18 cellular contexts compared by ENCODE assay signal in the genomic region with DNA sequence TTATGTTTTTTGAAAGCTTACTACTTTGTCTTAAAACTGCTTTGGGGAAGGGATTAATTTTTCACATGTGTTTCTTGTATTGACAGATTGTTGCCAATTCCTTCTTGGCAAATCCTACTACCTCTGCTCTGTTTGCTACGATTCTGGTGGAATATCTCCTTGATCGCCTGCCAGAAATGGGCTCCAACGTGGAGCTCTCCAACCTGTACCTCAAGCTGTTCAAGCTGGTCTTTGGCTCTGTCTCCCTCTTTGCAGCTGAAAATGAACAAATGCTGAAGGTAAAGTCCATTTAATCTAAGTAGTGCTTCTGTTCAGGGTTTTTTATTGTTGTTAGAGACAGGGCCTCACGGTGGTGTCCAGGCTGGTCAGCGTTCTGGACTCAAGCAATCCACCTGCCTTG. TPM values are rescaled to one million over a fixed set of nuclear protein-coding genes. Genes with fewer than 3 reads are reported as not detected.
"Had no signal": no experiment of that assay in that cellular context is flagged by ENCODE, and none has a peak within 500 bp of the region (broad histone marks: within the 10 kb centered on the region; RNA-seq: fewer than 3 reads in every experiment).

No MANE protein-coding gene starts in this region.

- DNase-seq: activated B cell treated with CpG ODN at 0.5 μM for 24 hours; activated CD4-positive, alpha-beta T cell treated with anti-CD3 and anti-CD28 coated beads for 48 hours; activated CD8-positive, alpha-beta T cell treated with anti-CD3 and anti-CD28 coated beads for 36 hours; activated naive CD4-positive, alpha-beta T cell treated with anti-CD3 and anti-CD28 coated beads for 36 hours; activated T-cell treated with anti-CD3 and anti-CD28 coated beads, Interleukin-2, amount 50 U/mL, for 24 hours; body of pancreas; effector CD4-positive, alpha-beta T cell; left colon; lower lobe of right lung; naive thymus-derived CD8-positive, alpha-beta T cell; pancreas; stimulated activated CD4-positive, alpha-beta T cell treated with anti-CD3 and anti-CD28 coated beads, Interleukin-4, amount 100 ng/mL, for 24 hours; T-helper 9 cell; upper lobe of left lung had no signal

- H3K4me1 Mint-ChIP-seq: activated B cell treated with CpG ODN at 0.5 μM for 24 hours; stimulated activated effector memory CD8-positive, alpha-beta T cell treated with anti-CD3 and anti-CD28 coated beads, Interleukin-12 subunit alpha, Interleukin-12 subunit beta, amount 100 ng/mL, for 72 hours had no signal

- H3K27ac Mint-ChIP-seq: activated B cell treated with CpG ODN at 0.5 μM for 24 hours; activated CD8-positive, alpha-beta T cell treated with anti-CD3 and anti-CD28 coated beads for 36 hours; activated naive CD4-positive, alpha-beta T cell treated with anti-CD3 and anti-CD28 coated beads for 36 hours; activated T-cell treated with anti-CD3 and anti-CD28 coated beads, Interleukin-2, amount 50 U/mL, for 24 hours; stimulated activated effector memory CD8-positive, alpha-beta T cell treated with anti-CD3 and anti-CD28 coated beads, Interleukin-12 subunit alpha, Interleukin-12 subunit beta, amount 100 ng/mL, for 72 hours had no signal

- ATAC-seq: activated CD8-positive, alpha-beta T cell treated with anti-CD3 and anti-CD28 coated beads for 36 hours; body of pancreas; esophagus mucosa; left colon; lower lobe of right lung; naive thymus-derived CD8-positive, alpha-beta T cell; pancreas; sciatic nerve; stimulated activated effector memory CD8-positive, alpha-beta T cell treated with anti-CD3 and anti-CD28 coated beads, Interleukin-12 subunit alpha, Interleukin-12 subunit beta, amount 100 ng/mL, for 72 hours had no signal

- H3K9me3 Mint-ChIP-seq: activated B cell treated with CpG ODN at 0.5 μM for 24 hours; activated CD8-positive, alpha-beta T cell treated with anti-CD3 and anti-CD28 coated beads for 36 hours; activated naive CD4-positive, alpha-beta T cell treated with anti-CD3 and anti-CD28 coated beads for 36 hours; activated T-cell treated with anti-CD3 and anti-CD28 coated beads, Interleukin-2, amount 50 U/mL, for 24 hours; central memory CD8-positive, alpha-beta T cell; naive thymus-derived CD8-positive, alpha-beta T cell; stimulated activated effector memory CD8-positive, alpha-beta T cell treated with anti-CD3 and anti-CD28 coated beads, Interleukin-12 subunit alpha, Interleukin-12 subunit beta, amount 100 ng/mL, for 72 hours had no signal

- H3K4me3 Mint-ChIP-seq: activated B cell treated with CpG ODN at 0.5 μM for 24 hours; activated CD8-positive, alpha-beta T cell treated with anti-CD3 and anti-CD28 coated beads for 36 hours; activated naive CD4-positive, alpha-beta T cell treated with anti-CD3 and anti-CD28 coated beads for 36 hours; activated T-cell treated with anti-CD3 and anti-CD28 coated beads, Interleukin-2, amount 50 U/mL, for 24 hours; central memory CD8-positive, alpha-beta T cell; naive thymus-derived CD8-positive, alpha-beta T cell; stimulated activated effector memory CD8-positive, alpha-beta T cell treated with anti-CD3 and anti-CD28 coated beads, Interleukin-12 subunit alpha, Interleukin-12 subunit beta, amount 100 ng/mL, for 72 hours had no signal

- H3K27me3 Mint-ChIP-seq: activated B cell treated with CpG ODN at 0.5 μM for 24 hours; activated CD8-positive, alpha-beta T cell treated with anti-CD3 and anti-CD28 coated beads for 36 hours; activated T-cell treated with anti-CD3 and anti-CD28 coated beads, Interleukin-2, amount 50 U/mL, for 24 hours; central memory CD8-positive, alpha-beta T cell; naive thymus-derived CD8-positive, alpha-beta T cell had no signal

RNA-seq across cellular contexts. Expression of a gene that starts 42.1 kb away (rescaled TPM):
- total RNA-seq: esophagus mucosa; naive thymus-derived CD8-positive, alpha-beta T cell had no signal
- polyA plus RNA-seq: naive thymus-derived CD8-positive, alpha-beta T cell had no signal
